In genomic region chr4:148152868-148153630, GRCh38 we compare ENCODE assay signal across 1 cellular context.
TF ChIP-seq lines count a peak whose summit lies in the region.

No MANE protein-coding gene starts in this region.

TF ChIP-seq in HepG2, 621 proteins besides CTCF, POLR2A, EP300 and RAD21 (continued from another document):
- no peak for TF ChIP-seq POGK (CRISPR knock-in tag; conservative IDR thresholded peaks at IDR 0.05)
- no peak for TF ChIP-seq NFE2L1 (CRISPR knock-in tag; IDR thresholded peaks at IDR 0.05; ENCODE audit: borderline replicate concordance)
- TF ChIP-seq ZNF225 (CRISPR knock-in tag; IDR thresholded peaks at IDR 0.05) = no peak
- TF ChIP-seq STAG1 (CRISPR knock-in tag; IDR thresholded peaks at IDR 0.05) = 0 out of 2 replicates have a peak, but pooled peaks have one; percentile 15
- TF ChIP-seq ZNF430 (CRISPR knock-in tag; IDR thresholded peaks at IDR 0.05) = no peak
- no peak for TF ChIP-seq SP1 (IDR thresholded peaks at IDR 0.05)
- no peak for TF ChIP-seq SP1 (CRISPR knock-in tag; IDR thresholded peaks at IDR 0.05)
